ENCODE assay signal across 7 cellular contexts in genomic region chr19:43526884-43527859, GRCh38. TPM values are rescaled to one million over a fixed set of nuclear protein-coding genes. Genes with fewer than 3 reads are reported as not detected.
A peak's percentile ranks its signal among the peaks of the same experiment; 100 is the strongest.
DNase-seq lines count a peak whose midpoint lies in the region; ATAC-seq and TF ChIP-seq lines count a peak whose summit lies in the region.

Gene ETHE1 (minus strand): TSS chr19:43527201. CDS start chr19:43527177, 24 bp downstream.

- H3K9me3 ChIP-seq in duodenal mucosa (ENCODE audit: control insufficient read depth in 1 of 2, low read length in 2 of 2) (no peaks in the 10 kb centered on the region), right lobe of liver (no peaks in the 10 kb centered on the region)

- peak within 1 kb of the TSS; percentile 58 to 89 for H3K9ac ChIP-seq in duodenal mucosa (ENCODE audit: low read depth in 1 of 2, low read length in 2 of 2)

- peak within 1 kb of the TSS; percentile 91 to 97 for H3K4me3 ChIP-seq in duodenal mucosa (ENCODE audit: low read depth in 1 of 2, low read length in 2 of 2)
- peak within 1 kb of the TSS; percentile 55 to 90 (median 89) for H3K4me3 ChIP-seq in right lobe of liver

- WGBS in right lobe of liver (ENCODE audit: insufficient coverage, low coverage, low lambda C conversion rate, missing lambda C conversion rate) = 6% methylated on average over 34 of the region's 54 CpGs

- intact Hi-C loops in right lobe of liver (cut with DNase I) = no loop called here

- DNase-seq in NCI-H774 (lab: John Stamatoyannopoulos, UW) = peak; percentile 60
- peak; percentile 50 to 54 for DNase-seq in activated CD4-positive, alpha-beta T cell treated with anti-CD3 and anti-CD28 coated beads, Interleukin-2, amount 50 U/mL, for 4 hours
- DNase-seq in right lobe of liver = peak; percentile 92 to 93 (median 92)
- peak; percentile 57 to 78 for DNase-seq in stimulated activated CD4-positive, alpha-beta T cell treated with anti-CD3 and anti-CD28 coated beads, Interleukin-4, amount 100 ng/mL, for 4 hours

- peak; percentile 85 for TF ChIP-seq POLR2A in GM18526 (IDR thresholded peaks at IDR 0.05; ENCODE audit: extremely low read depth, insufficient read length)
- peak; percentile 93 for TF ChIP-seq POLR2A in right lobe of liver (IDR thresholded peaks at IDR 0.05)

- H3K4me1 ChIP-seq in duodenal mucosa (ENCODE audit: control insufficient read depth in 1 of 2, insufficient read depth in 2 of 2, low read length in 2 of 2) = peaks cover 14 to 22% of the 10 kb centered on the region in 2 donors
- H3K4me1 ChIP-seq in right lobe of liver = peaks cover 0 to 28% (median 8%) of the 10 kb centered on the region in 4 donors

- TF ChIP-seq CTCF in right lobe of liver (IDR thresholded peaks at IDR 0.05) = no peak

- ATAC-seq in HG03045 (IDR thresholded peaks at IDR 0.05; ENCODE audit: unreplicated experiment) = peak; percentile 67
- peak; percentile 89 to 95 (median 92) for ATAC-seq in right lobe of liver

- H3K36me3 ChIP-seq in duodenal mucosa (ENCODE audit: control insufficient read depth in 1 of 2, insufficient read depth in 2 of 2, low read length in 2 of 2) (peaks cover 0 to 6% of the 10 kb centered on the region in 2 donors), right lobe of liver (no peaks in the 10 kb centered on the region)

- H3K27ac ChIP-seq in duodenal mucosa (ENCODE audit: low read depth, low read length) (peak within 1 kb of the TSS; percentile 73), right lobe of liver (peak within 1 kb of the TSS; percentile 48 to 80 (median 78))

- H3K27me3 ChIP-seq in duodenal mucosa (ENCODE audit: control insufficient read depth in 1 of 2, insufficient read depth in 2 of 2, low read length in 2 of 2) = no peaks in the 10 kb centered on the region
- H3K27me3 ChIP-seq in right lobe of liver = no peaks in the 10 kb centered on the region

RNA-seq across cellular contexts. Expression of gene ETHE1, which starts in this region (rescaled TPM):
- 10 to 100 TPM; 26.4 to 60.8 (median 46.3) TPM for total RNA-seq in right lobe of liver

Comparison
In these comparisons a context has a peak if more than half of its experiments do, and no peak if none do; other contexts are left out.
1. Peak in every context shown above with its lines: DNase-seq, ATAC-seq, H3K4me3 ChIP-seq and H3K27ac ChIP-seq.